ENCODE assay signal across 24 cellular contexts in the genomic region with DNA sequence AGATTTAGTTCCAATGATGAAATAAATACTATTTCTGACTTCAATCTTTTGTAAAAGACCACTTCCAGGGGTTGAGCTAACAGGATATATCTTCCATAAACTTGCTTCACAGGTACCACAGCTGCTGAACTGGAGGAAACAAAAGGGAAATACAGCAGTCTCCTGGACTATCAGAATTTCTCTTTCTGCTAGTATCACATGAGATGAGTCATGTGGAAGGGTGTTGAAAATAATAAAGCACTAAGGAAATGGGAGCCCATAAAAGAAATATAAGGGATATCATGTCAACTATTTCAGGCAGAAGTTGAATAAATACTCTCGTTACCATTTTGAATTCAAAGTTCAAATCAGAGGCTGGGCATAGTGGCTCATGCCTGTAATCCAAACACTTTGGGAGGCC.
"Had no signal": no experiment of that assay in that cellular context is flagged by ENCODE, and none has a peak within 500 bp of the region (broad histone marks: within the 10 kb centered on the region; RNA-seq: fewer than 3 reads in every experiment).

No MANE protein-coding gene starts in this region.

- H3K4me1 ChIP-seq: ascending aorta had no signal

- DNase-seq: activated CD4-positive, alpha-beta memory T cell treated with anti-CD3 and anti-CD28 coated beads for 36 hours; activated CD4-positive, alpha-beta T cell treated with anti-CD3 and anti-CD28 coated beads, Interleukin-2, amount 10 ng/mL, durations not matched to agents 7 days and 5 days; activated CD4-positive, CD25-positive, alpha-beta regulatory T cell treated with anti-CD3 and anti-CD28 coated beads, Interleukin-2, amount 50 U/mL, for 72 hours; activated gamma-delta T cell treated with Interleukin-2 at 50 U/mL for 16 hours; activated T-cell treated with anti-CD3 and anti-CD28 coated beads, Interleukin-2, amount 50 U/mL, for 72 hours; body of pancreas; Karpas-422; NCI-H1105 treated with DMSO at 0.1 percent for 48 hours; NCI-H1436 treated with DMSO at 0.1 percent for 48 hours; NCI-H187; NCI-H2081; NCI-H446 treated with DMSO at 0.1 percent for 48 hours; NCI-H524 treated with DMSO at 0.1 percent for 48 hours; NCI-H774; OCI-M1; RPMI8226; SK-N-SH; T-helper 1 cell had no signal

- H3K4me3 ChIP-seq: ascending aorta, body of pancreas had no signal

- H3K4me3 Mint-ChIP-seq: activated CD4-positive, alpha-beta memory T cell treated with anti-CD3 and anti-CD28 coated beads for 36 hours; activated CD4-positive, alpha-beta T cell treated with anti-CD3 and anti-CD28 coated beads, Interleukin-2, amount 10 ng/mL, durations not matched to agents 7 days and 5 days; activated naive CD4-positive, alpha-beta T cell treated with anti-CD3 and anti-CD28 coated beads, Interleukin-2, amount 50 U/mL, for 24 hours; activated T-cell treated with anti-CD3 and anti-CD28 coated beads, Interleukin-2, amount 50 U/mL, for 72 hours; central memory CD8-positive, alpha-beta T cell; WTC11 had no signal

- H3K9me3 Mint-ChIP-seq: activated CD4-positive, alpha-beta memory T cell treated with anti-CD3 and anti-CD28 coated beads for 36 hours; activated CD4-positive, alpha-beta T cell treated with anti-CD3 and anti-CD28 coated beads, Interleukin-2, amount 10 ng/mL, durations not matched to agents 7 days and 5 days; activated naive CD4-positive, alpha-beta T cell treated with anti-CD3 and anti-CD28 coated beads, Interleukin-2, amount 50 U/mL, for 24 hours; activated T-cell treated with anti-CD3 and anti-CD28 coated beads, Interleukin-2, amount 50 U/mL, for 72 hours; activated T-helper 2 cell treated with anti-CD3 and anti-CD28 coated beads, Interferon-gamma antibody, Interleukin-2, Interleukin-4, amounts not matched to agents 10 μg/mL and 5 μg/mL and 100 μg/mL, durations not matched to agents 14 hours and 24 hours and 36 hours; central memory CD8-positive, alpha-beta T cell; WTC11 had no signal

- H3K4me1 Mint-ChIP-seq: activated CD4-positive, alpha-beta T cell treated with anti-CD3 and anti-CD28 coated beads, Interleukin-2, amount 10 ng/mL, durations not matched to agents 7 days and 5 days; activated naive CD4-positive, alpha-beta T cell treated with anti-CD3 and anti-CD28 coated beads, Interleukin-2, amount 50 U/mL, for 24 hours; central memory CD8-positive, alpha-beta T cell had no signal

- H3K27me3 ChIP-seq: ascending aorta, body of pancreas had no signal

- H3K9me3 ChIP-seq: ascending aorta, body of pancreas, SK-N-SH had no signal

- H3K36me3 ChIP-seq: ascending aorta had no signal

- H3K36me3 Mint-ChIP-seq: activated CD4-positive, alpha-beta memory T cell treated with anti-CD3 and anti-CD28 coated beads for 36 hours; activated naive CD4-positive, alpha-beta T cell treated with anti-CD3 and anti-CD28 coated beads, Interleukin-2, amount 50 U/mL, for 24 hours; WTC11 had no signal

- H3K27ac Mint-ChIP-seq: activated CD4-positive, alpha-beta memory T cell treated with anti-CD3 and anti-CD28 coated beads for 36 hours; activated CD4-positive, alpha-beta T cell treated with anti-CD3 and anti-CD28 coated beads, Interleukin-2, amount 10 ng/mL, durations not matched to agents 7 days and 5 days; activated naive CD4-positive, alpha-beta T cell treated with anti-CD3 and anti-CD28 coated beads, Interleukin-2, amount 50 U/mL, for 24 hours; activated T-cell treated with anti-CD3 and anti-CD28 coated beads, Interleukin-2, amount 50 U/mL, for 72 hours; activated T-helper 2 cell treated with anti-CD3 and anti-CD28 coated beads, Interferon-gamma antibody, Interleukin-2, Interleukin-4, amounts not matched to agents 10 μg/mL and 5 μg/mL and 100 μg/mL, durations not matched to agents 14 hours and 24 hours and 36 hours; WTC11 had no signal

- H3K9ac ChIP-seq: SK-N-SH had no signal

- H3K27ac ChIP-seq: ascending aorta, body of pancreas had no signal

- FAIRE-seq: HepG2 had no signal
